In genomic region chr12:143964-144649, GRCh38 we compare ENCODE assay signal across 12 cellular contexts.
DNase-seq lines count a peak whose midpoint lies in the region; ATAC-seq and TF ChIP-seq lines count a peak whose summit lies in the region.
"Had no signal": no experiment of that assay in that cellular context is flagged by ENCODE, and none has a peak within 500 bp of the region (broad histone marks: within the 10 kb centered on the region; RNA-seq: fewer than 3 reads in every experiment).

No MANE protein-coding gene starts in this region.

- H3K27me3 ChIP-seq in dorsolateral prefrontal cortex = peaks cover 0 to 8% (median 0%) of the 10 kb centered on the region in 45 donors

- peaks cover 61% of the 10 kb centered on the region for H3K4me1 Mint-ChIP-seq in nephron

- H3K9me3 Mint-ChIP-seq in nephron = no peaks in the 10 kb centered on the region
- H3K9me3 Mint-ChIP-seq: activated T-cell treated with anti-CD3 and anti-CD28 coated beads, Interleukin-2, amount 50 U/mL, for 4 hours had no signal

- TF ChIP-seq CTCF in dorsolateral prefrontal cortex (IDR thresholded peaks at IDR 0.05 in 54 of 56, conservative IDR thresholded peaks at IDR 0.05 in 2 of 56; ENCODE audit: low read depth in 1 of 56, partially characterized antibody in 56 of 56) (no peak), nephron (IDR thresholded peaks at IDR 0.05; ENCODE audit: unreplicated experiment in 3 of 3) (peak in 1 of 3 experiments; percentile 9), GM13977 (IDR thresholded peaks at IDR 0.05; ENCODE audit: extremely low read depth, insufficient read depth, missing control alignments) (no peak)

- H3K27ac Mint-ChIP-seq in nephron = peak overlapping the region; percentile 57 to 94 (median 85)

- ATAC-seq in GM18520 (IDR thresholded peaks at IDR 0.05; ENCODE audit: unreplicated experiment) = no peak
- no peak for ATAC-seq in HG03159 (IDR thresholded peaks at IDR 0.05; ENCODE audit: unreplicated experiment)
- ATAC-seq: activated T-cell treated with anti-CD3 and anti-CD28 coated beads, Interleukin-2, amount 50 U/mL, for 4 hours had no signal

- H3K4me3 ChIP-seq in dorsolateral prefrontal cortex = no peak overlapping the region

- peaks cover 37% of the 10 kb centered on the region for H3K27me3 Mint-ChIP-seq in nephron (ENCODE audit: low read depth)

- intact Hi-C loops in dorsolateral prefrontal cortex (cut with DNase I) = no loop called here

- peak; percentile 22 for DNase-seq in ELF-1 (ENCODE audit: low read depth, low spot score)
- DNase-seq in NCI-H2107 (lab: John Stamatoyannopoulos, UW) = peak; percentile 66
- DNase-seq in dorsolateral prefrontal cortex = peak in 2 of 10 donors; percentile 37 to 55
- no peak for DNase-seq in activated effector memory CD4-positive, alpha-beta T cell treated with anti-CD3 and anti-CD28 coated beads, Interleukin-2, amount 50 U/mL, for 16 hours
- no peak for DNase-seq in GM13977 (ENCODE audit: low spot score)
- DNase-seq: activated T-cell treated with anti-CD3 and anti-CD28 coated beads, Interleukin-2, amount 50 U/mL, for 4 hours; DND-41; HCEC 1CT; NK-92 treated with Interleukin-12 subunit alpha and Interleukin-12 subunit beta, amount 100 ng/mL, for 24 hours had no signal

- peak overlapping the region in 1 of 3 experiments; percentile 4 for H3K4me3 Mint-ChIP-seq in nephron
- H3K4me3 Mint-ChIP-seq: activated T-cell treated with anti-CD3 and anti-CD28 coated beads, Interleukin-2, amount 50 U/mL, for 4 hours had no signal

- in situ Hi-C loops in GM13977 (cut with MboI; ENCODE audit: low pct_unique_long_range_greater_than_20kb, low sequenced_read_pairs, unreplicated experiment) = no loop called here

- H3K27ac ChIP-seq in dorsolateral prefrontal cortex = peak overlapping the region in 35 of 59 donors; percentile 3 to 79 (median 46)

- peaks cover 3% of the 10 kb centered on the region for H3K36me3 Mint-ChIP-seq in nephron (ENCODE audit: low read depth)

Comparison
In these comparisons a context has a peak if more than half of its experiments do, and no peak if none do; other contexts are left out.
1. DNase-seq: peak in ELF-1 (single experiment) and NCI-H2107 (single experiment); none in activated effector memory CD4-positive, alpha-beta T cell treated with anti-CD3 and anti-CD28 coated beads, Interleukin-2, amount 50 U/mL, for 16 hours (single experiment) and GM13977 (single experiment).